14 cellular contexts compared by ENCODE assay signal in genomic region chr7:46716926-46717325, GRCh38.
DNase-seq lines count a peak whose midpoint lies in the region; ATAC-seq and TF ChIP-seq lines count a peak whose summit lies in the region.
"Had no signal": no experiment of that assay in that cellular context is flagged by ENCODE, and none has a peak within 500 bp of the region (broad histone marks: within the 10 kb centered on the region; RNA-seq: fewer than 3 reads in every experiment).

No MANE protein-coding gene starts in this region.

- no peak overlapping the region for H3K4me3 ChIP-seq in IMR-90 (ENCODE audit: insufficient read depth, low read depth, low read length)
- no peak overlapping the region for H3K4me3 ChIP-seq in choroid plexus epithelial cell (ENCODE audit: low read depth, low read length)
- H3K4me3 ChIP-seq in mesenchymal stem cell (ENCODE audit: insufficient read depth in 1 of 2, low read depth in 1 of 2, low read length in 2 of 2) = no peak overlapping the region
- H3K4me3 ChIP-seq: HAP-1, SJSA1 had no signal

- H4K8ac ChIP-seq in IMR-90 (ENCODE audit: low read depth in 2 of 2, low read length in 2 of 2) (no peak overlapping the region), mesenchymal stem cell (ENCODE audit: low read length) (no peak overlapping the region)

- no peaks in the 10 kb centered on the region for H3K9me3 ChIP-seq in IMR-90 (ENCODE audit: control insufficient read depth, insufficient read depth, low read length)
- no peaks in the 10 kb centered on the region for H3K9me3 ChIP-seq in mesenchymal stem cell (ENCODE audit: control insufficient read depth, low read length)
- H3K9me3 ChIP-seq: HAP-1, SJSA1 had no signal

- H3K23ac ChIP-seq in IMR-90 (ENCODE audit: low read depth, low read length) = no peak overlapping the region
- H3K23ac ChIP-seq in mesenchymal stem cell (ENCODE audit: low read length in 2 of 2) = no peak overlapping the region

- no CpG with 5 or more reads among the region's 1 CpG for WGBS in IMR-90 (ENCODE audit: extremely low coverage in 2 of 2, insufficient read length in 1 of 2), 2 experiments
- WGBS in mesenchymal stem cell = no CpG with 5 or more reads among the region's 1 CpG

- BruUV-seq in IMR-90 (replicated peaks; lab: Mats Ljungman, UMichigan) = no TSS peak

- in situ Hi-C loops in IMR-90 (cut with MboI; ENCODE audit: low sequenced_read_pairs) = no loop called here

- dilution Hi-C loops in IMR-90 (cut with HindIII; ENCODE audit: low sequenced_read_pairs, unreplicated experiment) = no loop called here

- no peak overlapping the region for H3K4me2 ChIP-seq in IMR-90 (ENCODE audit: low read depth, low read length)
- no peak overlapping the region for H3K4me2 ChIP-seq in mesenchymal stem cell (ENCODE audit: low read length, poor library complexity, severe bottlenecking)

- TF ChIP-seq RAD21 in IMR-90 (IDR thresholded peaks at IDR 0.05; ENCODE audit: low read length) = no peak

- no peak overlapping the region for H2AK5ac ChIP-seq in IMR-90 (ENCODE audit: low read depth, low read length)
- H2AK5ac ChIP-seq in mesenchymal stem cell (ENCODE audit: low read length, severe bottlenecking) = no peak overlapping the region

- H2BK20ac ChIP-seq in IMR-90 (ENCODE audit: low read depth, low read length) = no peak overlapping the region

- H3K27me3 ChIP-seq in IMR-90 (ENCODE audit: control insufficient read depth, insufficient read depth, low read length) = no peaks in the 10 kb centered on the region
- H3K27me3 ChIP-seq in mesenchymal stem cell (ENCODE audit: control insufficient read depth in 1 of 2, insufficient read depth in 1 of 2, low read length in 2 of 2) = peaks cover 0 to 3% of the 10 kb centered on the region in 2 experiments
- H3K27me3 ChIP-seq: SJSA1 had no signal

- TF ChIP-seq POLR2A in IMR-90 (IDR thresholded peaks at IDR 0.05; ENCODE audit: low read depth, low read length) = no peak

- ATAC-seq in IMR-90 (ENCODE audit: low read depth) (no peak), GM21786 (IDR thresholded peaks at IDR 0.05; ENCODE audit: unreplicated experiment) (no peak)

- TF ChIP-seq CTCF in IMR-90 (conservative IDR thresholded peaks at IDR 0.05; ENCODE audit: low read depth, low read length) (no peak), choroid plexus epithelial cell (conservative IDR thresholded peaks at IDR 0.05; ENCODE audit: low read depth, low read length) (no peak)

- H2AFZ ChIP-seq in IMR-90 (replicated peaks; ENCODE audit: low read length, poor library complexity) = no peak overlapping the region
- H2AFZ ChIP-seq in mesenchymal stem cell (ENCODE audit: low read depth, low read length) = no peak overlapping the region

- peaks cover 7% of the 10 kb centered on the region; the same call in 1 of the 2 replicates for H3K9me1 ChIP-seq in IMR-90 (ENCODE audit: insufficient read depth, low read length)

- H3K14ac ChIP-seq in IMR-90 (replicated peaks; ENCODE audit: low read depth, low read length) = no peak overlapping the region
- H3K14ac ChIP-seq in mesenchymal stem cell (ENCODE audit: low read length in 2 of 2) = no peak overlapping the region

- H4K91ac ChIP-seq in IMR-90 (ENCODE audit: insufficient read depth, low read depth, low read length) = no peak overlapping the region
- H4K91ac ChIP-seq in mesenchymal stem cell (ENCODE audit: low read length) = no peak overlapping the region

- CTCF ChIA-PET in IMR-90 (lab: Yijun Ruan, JAX) = interaction anchor here (1.0 kb wide), 1 partner anchor 11 kb away, joined by 4 read pairs; no protein-coding TSS in a partner anchor

- H3K9ac ChIP-seq in IMR-90 (ENCODE audit: low read depth, low read length) (no peak overlapping the region), mesenchymal stem cell (ENCODE audit: low read length) (no peak overlapping the region)

- H3K79me1 ChIP-seq in IMR-90 (ENCODE audit: low read depth in 1 of 2, low read length in 2 of 2) = no peaks in the 10 kb centered on the region
- H3K79me1 ChIP-seq in mesenchymal stem cell (replicated peaks; ENCODE audit: low read length, poor library complexity, severe bottlenecking) = no peaks in the 10 kb centered on the region

- POLR2A ChIA-PET in IMR-90 (lab: Charles Lee; ENCODE audit: unreplicated experiment) = interaction anchor here (1.0 kb wide), 1 partner anchor 11 kb away, joined by 3 read pairs; no protein-coding TSS in a partner anchor

- H3K18ac ChIP-seq in IMR-90 (ENCODE audit: low read depth, low read length) (no peak overlapping the region), mesenchymal stem cell (ENCODE audit: low read depth in 1 of 2, low read length in 2 of 2) (no peak overlapping the region)

- H3K56ac ChIP-seq in IMR-90 (ENCODE audit: extremely low read depth, insufficient read depth, low read length) = no peak overlapping the region

- peak overlapping the region in 1 of 2 experiments; percentile 59 for H2BK12ac ChIP-seq in mesenchymal stem cell (ENCODE audit: low read length in 2 of 2)

- peak; percentile 20 for DNase-seq in CMK (ENCODE audit: low read depth)
- DNase-seq in IMR-90 = no peak
- DNase-seq in choroid plexus epithelial cell (ENCODE audit: low read depth) = peak; percentile 13
- DNase-seq in mesenchymal stem cell = no peak
- DNase-seq in activated T-cell treated with anti-CD3 and anti-CD28 coated beads for 4 hours = no peak
- no peak for DNase-seq in kidney tubule cell (ENCODE audit: low spot score)
- DNase-seq: CD4-positive, alpha-beta memory T cell; DMS79 treated with DMSO at 0.1 percent for 48 hours; NCI-H1417; NCI-H187 treated with DMSO at 0.1 percent for 48 hours; NCI-H526 treated with DMSO at 0.1 percent for 48 hours had no signal

- H2BK120ac ChIP-seq in IMR-90 (ENCODE audit: low read depth, low read length) (no peak overlapping the region), mesenchymal stem cell (ENCODE audit: low read depth, low read length) (peak overlapping the region; percentile 27)

- intact Hi-C loops in IMR-90 (cut with micrococcal nuclease) = no loop called here

- no peak overlapping the region for H2AK9ac ChIP-seq in IMR-90 (replicated peaks; ENCODE audit: low read depth, low read length, poor library complexity)

- H4K20me1 ChIP-seq in IMR-90 (ENCODE audit: insufficient read depth, low read length) = no peaks in the 10 kb centered on the region

- H2BK5ac ChIP-seq in IMR-90 (ENCODE audit: low read depth, low read length, poor library complexity, severe bottlenecking) (no peak overlapping the region), mesenchymal stem cell (ENCODE audit: low read depth, low read length, poor library complexity, severe bottlenecking) (no peak overlapping the region)

- no peak overlapping the region for H3K4ac ChIP-seq in IMR-90 (ENCODE audit: low read depth, low read length)
- no peak overlapping the region for H3K4ac ChIP-seq in mesenchymal stem cell (ENCODE audit: low read depth in 1 of 2, low read length in 2 of 2)

- H3K27ac ChIP-seq in IMR-90 (ENCODE audit: insufficient read depth, low read length) (no peak overlapping the region), mesenchymal stem cell (ENCODE audit: low read length, poor library complexity, severe bottlenecking) (no peak overlapping the region)
- H3K27ac ChIP-seq: SJSA1 had no signal

- H3K36me3 ChIP-seq in IMR-90 (ENCODE audit: control insufficient read depth, insufficient read depth, low read length) (no peaks in the 10 kb centered on the region), mesenchymal stem cell (ENCODE audit: control insufficient read depth in 1 of 2, insufficient read depth in 2 of 2, low read depth in 1 of 2, low read length in 2 of 2) (no peaks in the 10 kb centered on the region)
- H3K36me3 ChIP-seq: HAP-1, SJSA1 had no signal

- no peak overlapping the region for H4K5ac ChIP-seq in IMR-90 (ENCODE audit: low read depth, low read length)

- H2BK15ac ChIP-seq in IMR-90 (ENCODE audit: low read depth, low read length) (no peak overlapping the region), mesenchymal stem cell (ENCODE audit: low read depth, poor library complexity, severe bottlenecking) (no peak overlapping the region)

- H3K4me1 ChIP-seq in IMR-90 (ENCODE audit: control insufficient read depth, insufficient read depth, low read length) (peaks cover 2% of the 10 kb centered on the region; the same call in 1 of the 2 replicates), mesenchymal stem cell (ENCODE audit: control insufficient read depth, insufficient read depth, low read depth, low read length) (peaks cover 6% of the 10 kb centered on the region)
- H3K4me1 ChIP-seq: HAP-1, SJSA1 had no signal

TF ChIP-seq in IMR-90, 13 proteins besides CTCF, POLR2A, EP300 and RAD21:
- TF ChIP-seq SMC3 (IDR thresholded peaks at IDR 0.05; ENCODE audit: low read depth, low read length) (no peak), MXI1 (IDR thresholded peaks at IDR 0.05; ENCODE audit: borderline replicate concordance, low read depth, low read length) (no peak), MAZ (IDR thresholded peaks at IDR 0.05; ENCODE audit: borderline replicate concordance, low read depth, low read length) (no peak), CHD1 (IDR thresholded peaks at IDR 0.05; ENCODE audit: low read depth, low read length) (no peak), CEBPB (IDR thresholded peaks at IDR 0.05; ENCODE audit: low read depth, low read length) (no peak), RFX5 (IDR thresholded peaks at IDR 0.05; ENCODE audit: low read depth, low read length) (no peak), USF2 (IDR thresholded peaks at IDR 0.05; ENCODE audit: low read depth, low read length) (peak; percentile 28; the same call in 1 of the 2 replicates), NFE2L2 (IDR thresholded peaks at IDR 0.05; ENCODE audit: low read depth, low read length) (no peak), BHLHE40 (IDR thresholded peaks at IDR 0.05; ENCODE audit: low read depth, low read length) (no peak)
TF ChIP-seq in IMR-90: peak in this region for 1.

Comparison
In these comparisons a context has a peak if more than half of its experiments do, and no peak if none do; other contexts are left out.
1. DNase-seq: peak in CMK (single experiment) and choroid plexus epithelial cell (single experiment); none in IMR-90 (single experiment), mesenchymal stem cell (single experiment), activated T-cell treated with anti-CD3 and anti-CD28 coated beads for 4 hours (single experiment) and kidney tubule cell (single experiment).